ENCODE assay signal across 13 cellular contexts in the genomic region with DNA sequence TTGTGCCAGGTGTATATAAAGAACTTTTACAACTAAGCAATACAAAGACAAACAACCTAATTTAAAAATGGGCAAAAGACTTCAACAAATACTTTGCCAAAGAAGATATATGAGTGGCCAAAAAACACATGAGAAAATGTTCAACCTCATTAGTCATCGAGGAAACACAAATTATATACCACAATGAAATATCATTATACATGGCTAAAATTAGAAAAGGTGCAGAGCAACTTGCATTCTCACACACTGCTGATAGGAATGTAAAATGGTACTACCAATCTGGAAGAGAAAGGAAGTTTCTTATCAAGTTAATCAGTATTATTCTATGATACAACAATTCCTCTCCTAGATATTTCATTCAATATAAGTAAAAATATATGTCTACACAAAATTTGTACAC.
"Had no signal": no experiment of that assay in that cellular context is flagged by ENCODE, and none has a peak within 500 bp of the region (broad histone marks: within the 10 kb centered on the region; RNA-seq: fewer than 3 reads in every experiment).

No MANE protein-coding gene starts in this region.

- H3K36me3 ChIP-seq: gastroesophageal sphincter, sigmoid colon, upper lobe of left lung had no signal

- ATAC-seq: gastroesophageal sphincter; left ventricle myocardium superior; stimulated activated naive CD8-positive, alpha-beta T cell treated with anti-CD3 and anti-CD28 coated beads, Interleukin-15, Interleukin-2, amounts not matched to agents 100 U/mL and 50 U/mL, for 24 hours; T-helper 17 cell had no signal

- H3K27me3 ChIP-seq: gastroesophageal sphincter, sigmoid colon, upper lobe of left lung had no signal

- H3K9me3 ChIP-seq: gastroesophageal sphincter, sigmoid colon, upper lobe of left lung had no signal

- H3K4me3 ChIP-seq: dorsolateral prefrontal cortex, gastroesophageal sphincter, sigmoid colon, upper lobe of left lung had no signal

- H3K27ac ChIP-seq: dorsolateral prefrontal cortex, gastroesophageal sphincter, sigmoid colon, upper lobe of left lung had no signal

- H3K4me1 ChIP-seq: gastroesophageal sphincter, sigmoid colon, upper lobe of left lung had no signal

- DNase-seq: activated B cell treated with CpG ODN at 0.5 μM for 24 hours; activated CD4-positive, alpha-beta T cell treated with anti-CD3 and anti-CD28 coated beads, Interleukin-2, amount 10 ng/mL, durations not matched to agents 24 days and 14 days; activated naive CD4-positive, alpha-beta T cell; dorsolateral prefrontal cortex; kidney; left ventricle myocardium superior; sigmoid colon; stimulated activated CD4-positive, alpha-beta T cell treated with anti-CD3 and anti-CD28 coated beads, Interleukin-4, amount 100 ng/mL, for 1 hour; stimulated activated CD8-positive, alpha-beta memory T cell treated with anti-CD3 and anti-CD28 coated beads, Interleukin-4, amount 100 ng/mL, for 48 hours; stimulated activated naive CD8-positive, alpha-beta T cell treated with anti-CD3 and anti-CD28 coated beads, Interleukin-15, Interleukin-2, amounts not matched to agents 100 U/mL and 50 U/mL, for 24 hours; T-helper 17 cell; upper lobe of left lung had no signal
